Comparison of ENCODE assay signal across 17 cellular contexts in genomic region chr12:2856901-2857495, GRCh38. TPM values are rescaled to one million over a fixed set of nuclear protein-coding genes. Genes with fewer than 3 reads are reported as not detected.
A peak's percentile ranks its signal among the peaks of the same experiment; 100 is the strongest.
DNase-seq lines count a peak whose midpoint lies in the region; ATAC-seq and TF ChIP-seq lines count a peak whose summit lies in the region.
"Had no signal": no experiment of that assay in that cellular context is flagged by ENCODE, and none has a peak within 500 bp of the region (broad histone marks: within the 10 kb centered on the region; RNA-seq: fewer than 3 reads in every experiment).

TEX52 (minus strand) TSS chr12:2857039; CDS start chr12:2857026, 13 bp downstream.

- H3K27ac Mint-ChIP-seq in Caco-2 (ENCODE audit: unreplicated experiment): peak within 1 kb of the TSS; percentile 58

- peaks cover 10% of the 10 kb centered on the region for H3K4me1 ChIP-seq in Caco-2
- H3K4me1 ChIP-seq in PC-9 (replicated peaks; ENCODE audit: insufficient read depth): no peaks in the 10 kb centered on the region
- peaks cover 4% of the 10 kb centered on the region for H3K4me1 ChIP-seq in smooth muscle cell (ENCODE audit: low read depth)

- H3K27ac ChIP-seq in PC-9 (no peak within 1 kb of the TSS), smooth muscle cell (ENCODE audit: low read depth) (no peak within 1 kb of the TSS)
- H3K27ac ChIP-seq: VCaP had no signal

- no peak within 1 kb of the TSS for H3K4me3 Mint-ChIP-seq in Caco-2 (ENCODE audit: unreplicated experiment)
- H3K4me3 Mint-ChIP-seq: CD4-positive, CD25-positive, alpha-beta regulatory T cell had no signal

- no peak within 1 kb of the TSS for H3K9ac ChIP-seq in smooth muscle cell (ENCODE audit: low read depth)

- POLR2A ChIA-PET in Caco-2 (lab: Charles Lee): interaction anchor here (0.6 to 1.1 kb wide), 4 partner anchors 15 to 62 kb away, joined by 3 to 8 read pairs (median 4); partner anchors contain the start of genes FKBP4, FOXM1, RHNO1 and TULP3
- POLR2A ChIA-PET in PC-9 (lab: Charles Lee; ENCODE audit: unreplicated experiment): interaction anchor here (0.5 kb wide), 1 partner anchor 65 kb away, joined by 6 read pairs; no protein-coding TSS in a partner anchor

- 90% methylated on average over 6 of the region's 6 CpGs for WGBS in smooth muscle cell (ENCODE audit: low lambda C conversion rate)

- TF ChIP-seq CTCF in Caco-2 (IDR thresholded peaks at IDR 0.05; ENCODE audit: insufficient read depth in 1 of 2, low read depth in 1 of 2, low read length in 1 of 2, severe bottlenecking in 1 of 2, unreplicated experiment in 1 of 2): no peak
- no peak for TF ChIP-seq CTCF in PC-9 (conservative IDR thresholded peaks at IDR 0.05)
- no peak for TF ChIP-seq CTCF in smooth muscle cell (IDR thresholded peaks at IDR 0.05; ENCODE audit: borderline replicate concordance, insufficient read depth, poor library complexity, severe bottlenecking)

- H3K36me3 ChIP-seq in Caco-2 (ENCODE audit: control insufficient read depth, insufficient read depth, low read length) (no peaks in the 10 kb centered on the region; the same call in 1 of the 2 replicates), H7 (replicated peaks; ENCODE audit: control insufficient read depth, insufficient read depth, low read length) (peaks cover 12% of the 10 kb centered on the region), PC-9 (ENCODE audit: low read depth) (0 out of 2 replicates have a peak, but pooled peaks cover 3% of the 10 kb centered on the region), smooth muscle cell (ENCODE audit: low read depth) (no peaks in the 10 kb centered on the region)

- DNase-seq in Caco-2 (peak; percentile 83 to 88), H7 (peak; percentile 88), PC-9 (peak; percentile 39 to 42), iPS-NIHi7 (ENCODE audit: extremely low spot score) (peak; percentile 69), smooth muscle cell (lab: John Stamatoyannopoulos, UW; ENCODE audit: unreplicated experiment) (no peak), AML-193 (lab: John Stamatoyannopoulos, UW) (no peak), NCI-H187 (lab: John Stamatoyannopoulos, UW) (no peak)
- DNase-seq: activated effector memory CD4-positive, alpha-beta T cell treated with Interleukin-2 at 50 U/mL for 16 hours; CD4-positive, CD25-positive, alpha-beta regulatory T cell; central memory CD4-positive, alpha-beta T cell; erythroblast had no signal

- no peaks in the 10 kb centered on the region for H3K9me2 ChIP-seq in PC-9 (ENCODE audit: insufficient read depth)

- H3K36me3 Mint-ChIP-seq in Caco-2 (ENCODE audit: insufficient read depth, unreplicated experiment): peaks cover 68% of the 10 kb centered on the region

- H3K9me3 ChIP-seq in Caco-2 (no peaks in the 10 kb centered on the region), PC-9 (ENCODE audit: insufficient read depth, low read depth) (no peaks in the 10 kb centered on the region), smooth muscle cell (replicated peaks; ENCODE audit: low read depth) (no peaks in the 10 kb centered on the region)

- no peaks in the 10 kb centered on the region for H3K9me3 Mint-ChIP-seq in Caco-2 (ENCODE audit: unreplicated experiment)
- H3K9me3 Mint-ChIP-seq: CD4-positive, CD25-positive, alpha-beta regulatory T cell had no signal

- H3F3A ChIP-seq in PC-9 (ENCODE audit: insufficient read depth, low read depth): peaks cover 6% of the 10 kb centered on the region
- no peaks in the 10 kb centered on the region for H3F3A ChIP-seq in smooth muscle cell (ENCODE audit: low read depth)

- ATAC-seq in GM21367 (IDR thresholded peaks at IDR 0.05; ENCODE audit: unreplicated experiment): no peak

- H3K79me2 ChIP-seq in PC-9 (ENCODE audit: low read depth): no peaks in the 10 kb centered on the region
- H3K79me2 ChIP-seq in smooth muscle cell (ENCODE audit: low read depth): no peaks in the 10 kb centered on the region

- no peak within 1 kb of the TSS for H3K4me2 ChIP-seq in PC-9
- H3K4me2 ChIP-seq in smooth muscle cell: no peak within 1 kb of the TSS

- intact Hi-C loops in Caco-2 (cut with micrococcal nuclease; ENCODE audit: unreplicated experiment) (no loop called here), PC-9 (cut with micrococcal nuclease; ENCODE audit: unreplicated experiment) (no loop called here)

- CTCF ChIA-PET in Caco-2 (lab: Charles Lee): interaction anchor here (0.6 to 1.2 kb wide), 3 partner anchors 12 to 180 kb away, joined by 3 to 5 read pairs (median 3); no protein-coding TSS in a partner anchor
- CTCF ChIA-PET in PC-9 (lab: Charles Lee): no interaction called here

- peaks cover 22% of the 10 kb centered on the region for H3K4me1 Mint-ChIP-seq in Caco-2 (ENCODE audit: low read depth, unreplicated experiment)

- no peaks in the 10 kb centered on the region for H4K20me1 ChIP-seq in PC-9 (ENCODE audit: insufficient read depth)
- no peaks in the 10 kb centered on the region for H4K20me1 ChIP-seq in smooth muscle cell (ENCODE audit: low read depth)

- H3K4me3 ChIP-seq in Caco-2 (ENCODE audit: low read depth, low read length): no peak within 1 kb of the TSS
- no peak within 1 kb of the TSS for H3K4me3 ChIP-seq in H7 (ENCODE audit: insufficient read depth, low read depth, low read length)
- H3K4me3 ChIP-seq in PC-9: no peak within 1 kb of the TSS
- H3K4me3 ChIP-seq in smooth muscle cell: no peak within 1 kb of the TSS

- BruUV-seq in Caco-2 (replicated peaks; lab: Mats Ljungman, UMichigan) (no TSS peak), PC-9 (replicated peaks; lab: Mats Ljungman, UMichigan) (no TSS peak)

- H2AFZ ChIP-seq in PC-9 (no peak within 1 kb of the TSS), smooth muscle cell (ENCODE audit: low read depth) (no peak within 1 kb of the TSS)

- no peaks in the 10 kb centered on the region for H3K27me3 ChIP-seq in Caco-2 (replicated peaks; ENCODE audit: control insufficient read depth, insufficient read depth, low read length)
- no peaks in the 10 kb centered on the region for H3K27me3 ChIP-seq in H7 (ENCODE audit: control insufficient read depth, insufficient read depth, low read length)
- H3K27me3 ChIP-seq in PC-9 (ENCODE audit: insufficient read depth, low read depth): no peaks in the 10 kb centered on the region
- H3K27me3 ChIP-seq in smooth muscle cell (ENCODE audit: low read depth): no peaks in the 10 kb centered on the region

- no peaks in the 10 kb centered on the region for H3K27me3 Mint-ChIP-seq in Caco-2 (ENCODE audit: insufficient read depth, unreplicated experiment)
- H3K27me3 Mint-ChIP-seq: CD4-positive, CD25-positive, alpha-beta regulatory T cell had no signal

RNA-seq across cellular contexts. Expression of gene TEX52, which starts in this region (rescaled TPM):
- 0.34 TPM in 1 of 2 replicates, not detected in the other for total RNA-seq in Caco-2 (2022)
- total RNA-seq in H7 (2014; rRNA removed; shearing (Covaris generic)): not detected in 2 replicates
- not detected in 2 replicates for total RNA-seq in PC-9 (2021)
- total RNA-seq in smooth muscle cell: not detected in 2 replicates
- polyA plus RNA-seq in smooth muscle cell: 0.14 TPM in 1 of 2 replicates, not detected in the other
- total RNA-seq: CD4-positive, CD25-positive, alpha-beta regulatory T cell; HT1080; NCI-H460; pulmonary artery endothelial cell; subcutaneous adipose tissue had no signal
- polyA plus RNA-seq: CD4-positive, CD25-positive, alpha-beta regulatory T cell had no signal

Comparison
In these comparisons a context has a peak if more than half of its experiments do, and no peak if none do; other contexts are left out.
1. Peak in DNase-seq in Caco-2; RNA of the gene not detected or under 1 TPM.
2. Peak in DNase-seq in H7; RNA of the gene not detected or under 1 TPM.
3. Peak in DNase-seq in PC-9; RNA of the gene not detected or under 1 TPM.